ENCODE assay signal across 1 cellular context in the genomic region with DNA sequence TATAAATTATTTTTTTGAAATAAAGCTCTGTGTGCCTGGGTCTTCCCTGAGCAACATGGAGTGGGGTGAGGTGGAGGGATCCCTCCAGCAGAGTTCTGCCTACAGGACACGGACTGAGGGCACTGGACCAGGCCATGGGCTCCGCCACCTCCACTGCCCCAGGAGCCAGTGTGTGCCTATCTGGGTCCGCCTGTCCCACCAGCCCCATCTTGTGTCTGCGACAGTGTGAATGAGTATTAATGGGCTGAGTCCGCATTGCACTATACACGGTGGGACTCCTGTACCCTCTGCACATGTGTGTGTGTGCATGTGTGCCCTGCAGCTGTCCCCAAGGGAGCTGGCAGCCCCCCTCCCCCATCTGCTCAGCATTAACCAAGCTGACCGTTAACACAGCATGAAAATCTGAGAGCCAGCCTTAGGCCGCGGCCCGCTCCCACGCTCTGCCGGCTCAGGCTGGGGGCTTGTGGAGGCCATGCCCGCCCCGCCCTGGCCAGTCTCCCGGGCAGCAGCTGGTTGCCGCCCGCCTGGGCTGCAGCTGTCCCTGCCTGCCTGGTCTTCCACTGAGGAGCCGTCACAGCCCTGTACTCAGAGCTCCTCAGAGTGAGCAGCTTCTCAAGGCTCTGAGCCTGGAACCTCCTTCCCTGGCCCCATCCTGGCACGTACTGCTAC.
TF ChIP-seq lines count a peak whose summit lies in the region.

No MANE protein-coding gene starts in this region.

TF ChIP-seq in GM23338, 12 proteins besides CTCF, POLR2A, EP300 and RAD21 (continued from another document):
- TF ChIP-seq, protein P1, sequence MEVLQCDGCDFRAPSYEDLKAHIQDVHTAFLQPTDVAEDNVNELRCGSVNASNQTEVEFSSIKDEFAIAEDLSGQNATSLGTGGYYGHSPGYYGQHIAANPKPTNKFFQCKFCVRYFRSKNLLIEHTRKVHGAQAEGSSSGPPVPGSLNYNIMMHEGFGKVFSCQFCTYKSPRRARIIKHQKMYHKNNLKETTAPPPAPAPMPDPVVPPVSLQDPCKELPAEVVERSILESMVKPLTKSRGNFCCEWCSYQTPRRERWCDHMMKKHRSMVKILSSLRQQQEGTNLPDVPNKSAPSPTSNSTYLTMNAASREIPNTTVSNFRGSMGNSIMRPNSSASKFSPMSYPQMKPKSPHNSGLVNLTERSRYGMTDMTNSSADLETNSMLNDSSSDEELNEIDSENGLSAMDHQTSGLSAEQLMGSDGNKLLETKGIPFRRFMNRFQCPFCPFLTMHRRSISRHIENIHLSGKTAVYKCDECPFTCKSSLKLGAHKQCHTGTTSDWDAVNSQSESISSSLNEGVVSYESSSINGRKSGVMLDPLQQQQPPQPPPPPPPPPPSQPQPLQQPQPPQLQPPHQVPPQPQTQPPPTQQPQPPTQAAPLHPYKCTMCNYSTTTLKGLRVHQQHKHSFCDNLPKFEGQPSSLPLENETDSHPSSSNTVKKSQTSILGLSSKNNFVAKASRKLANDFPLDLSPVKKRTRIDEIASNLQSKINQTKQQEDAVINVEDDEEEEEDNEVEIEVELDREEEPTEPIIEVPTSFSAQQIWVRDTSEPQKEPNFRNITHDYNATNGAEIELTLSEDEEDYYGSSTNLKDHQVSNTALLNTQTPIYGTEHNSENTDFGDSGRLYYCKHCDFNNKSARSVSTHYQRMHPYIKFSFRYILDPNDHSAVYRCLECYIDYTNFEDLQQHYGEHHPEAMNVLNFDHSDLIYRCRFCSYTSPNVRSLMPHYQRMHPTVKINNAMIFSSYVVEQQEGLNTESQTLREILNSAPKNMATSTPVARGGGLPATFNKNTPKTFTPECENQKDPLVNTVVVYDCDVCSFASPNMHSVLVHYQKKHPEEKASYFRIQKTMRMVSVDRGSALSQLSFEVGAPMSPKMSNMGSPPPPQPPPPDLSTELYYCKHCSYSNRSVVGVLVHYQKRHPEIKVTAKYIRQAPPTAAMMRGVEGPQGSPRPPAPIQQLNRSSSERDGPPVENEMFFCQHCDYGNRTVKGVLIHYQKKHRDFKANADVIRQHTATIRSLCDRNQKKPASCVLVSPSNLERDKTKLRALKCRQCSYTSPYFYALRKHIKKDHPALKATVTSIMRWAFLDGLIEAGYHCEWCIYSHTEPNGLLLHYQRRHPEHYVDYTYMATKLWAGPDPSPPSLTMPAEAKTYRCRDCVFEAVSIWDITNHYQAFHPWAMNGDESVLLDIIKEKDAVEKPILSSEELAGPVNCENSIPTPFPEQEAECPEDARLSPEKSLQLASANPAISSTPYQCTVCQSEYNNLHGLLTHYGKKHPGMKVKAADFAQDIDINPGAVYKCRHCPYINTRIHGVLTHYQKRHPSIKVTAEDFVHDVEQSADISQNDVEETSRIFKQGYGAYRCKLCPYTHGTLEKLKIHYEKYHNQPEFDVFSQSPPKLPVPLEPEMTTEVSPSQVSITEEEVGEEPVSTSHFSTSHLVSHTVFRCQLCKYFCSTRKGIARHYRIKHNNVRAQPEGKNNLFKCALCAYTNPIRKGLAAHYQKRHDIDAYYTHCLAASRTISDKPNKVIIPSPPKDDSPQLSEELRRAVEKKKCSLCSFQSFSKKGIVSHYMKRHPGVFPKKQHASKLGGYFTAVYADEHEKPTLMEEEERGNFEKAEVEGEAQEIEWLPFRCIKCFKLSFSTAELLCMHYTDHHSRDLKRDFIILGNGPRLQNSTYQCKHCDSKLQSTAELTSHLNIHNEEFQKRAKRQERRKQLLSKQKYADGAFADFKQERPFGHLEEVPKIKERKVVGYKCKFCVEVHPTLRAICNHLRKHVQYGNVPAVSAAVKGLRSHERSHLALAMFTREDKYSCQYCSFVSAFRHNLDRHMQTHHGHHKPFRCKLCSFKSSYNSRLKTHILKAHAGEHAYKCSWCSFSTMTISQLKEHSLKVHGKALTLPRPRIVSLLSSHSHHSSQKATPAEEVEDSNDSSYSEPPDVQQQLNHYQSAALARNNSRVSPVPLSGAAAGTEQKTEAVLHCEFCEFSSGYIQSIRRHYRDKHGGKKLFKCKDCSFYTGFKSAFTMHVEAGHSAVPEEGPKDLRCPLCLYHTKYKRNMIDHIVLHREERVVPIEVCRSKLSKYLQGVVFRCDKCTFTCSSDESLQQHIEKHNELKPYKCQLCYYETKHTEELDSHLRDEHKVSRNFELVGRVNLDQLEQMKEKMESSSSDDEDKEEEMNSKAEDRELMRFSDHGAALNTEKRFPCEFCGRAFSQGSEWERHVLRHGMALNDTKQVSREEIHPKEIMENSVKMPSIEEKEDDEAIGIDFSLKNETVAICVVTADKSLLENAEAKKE (CRISPR knock-in tag; IDR thresholded peaks at IDR 0.05): no peak
- TF ChIP-seq EZH2phosphoT487 (IDR thresholded peaks at IDR 0.05; ENCODE audit: unreplicated experiment): no peak
- TF ChIP-seq JUNB (IDR thresholded peaks at IDR 0.05; ENCODE audit: unreplicated experiment): no peak
- no peak for TF ChIP-seq ZNF331 (CRISPR knock-in tag; IDR thresholded peaks at IDR 0.05; ENCODE audit: low read depth)
- TF ChIP-seq EZH2 (IDR thresholded peaks at IDR 0.05; ENCODE audit: low read depth, unreplicated experiment): no peak
- TF ChIP-seq, protein P2, sequence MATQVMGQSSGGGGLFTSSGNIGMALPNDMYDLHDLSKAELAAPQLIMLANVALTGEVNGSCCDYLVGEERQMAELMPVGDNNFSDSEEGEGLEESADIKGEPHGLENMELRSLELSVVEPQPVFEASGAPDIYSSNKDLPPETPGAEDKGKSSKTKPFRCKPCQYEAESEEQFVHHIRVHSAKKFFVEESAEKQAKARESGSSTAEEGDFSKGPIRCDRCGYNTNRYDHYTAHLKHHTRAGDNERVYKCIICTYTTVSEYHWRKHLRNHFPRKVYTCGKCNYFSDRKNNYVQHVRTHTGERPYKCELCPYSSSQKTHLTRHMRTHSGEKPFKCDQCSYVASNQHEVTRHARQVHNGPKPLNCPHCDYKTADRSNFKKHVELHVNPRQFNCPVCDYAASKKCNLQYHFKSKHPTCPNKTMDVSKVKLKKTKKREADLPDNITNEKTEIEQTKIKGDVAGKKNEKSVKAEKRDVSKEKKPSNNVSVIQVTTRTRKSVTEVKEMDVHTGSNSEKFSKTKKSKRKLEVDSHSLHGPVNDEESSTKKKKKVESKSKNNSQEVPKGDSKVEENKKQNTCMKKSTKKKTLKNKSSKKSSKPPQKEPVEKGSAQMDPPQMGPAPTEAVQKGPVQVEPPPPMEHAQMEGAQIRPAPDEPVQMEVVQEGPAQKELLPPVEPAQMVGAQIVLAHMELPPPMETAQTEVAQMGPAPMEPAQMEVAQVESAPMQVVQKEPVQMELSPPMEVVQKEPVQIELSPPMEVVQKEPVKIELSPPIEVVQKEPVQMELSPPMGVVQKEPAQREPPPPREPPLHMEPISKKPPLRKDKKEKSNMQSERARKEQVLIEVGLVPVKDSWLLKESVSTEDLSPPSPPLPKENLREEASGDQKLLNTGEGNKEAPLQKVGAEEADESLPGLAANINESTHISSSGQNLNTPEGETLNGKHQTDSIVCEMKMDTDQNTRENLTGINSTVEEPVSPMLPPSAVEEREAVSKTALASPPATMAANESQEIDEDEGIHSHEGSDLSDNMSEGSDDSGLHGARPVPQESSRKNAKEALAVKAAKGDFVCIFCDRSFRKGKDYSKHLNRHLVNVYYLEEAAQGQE (IDR thresholded peaks at IDR 0.05; ENCODE audit: unreplicated experiment): no peak
- TF ChIP-seq CREB1 (CRISPR knock-in tag; IDR thresholded peaks at IDR 0.05; ENCODE audit: low read depth): no peak
- TF ChIP-seq NANOG (IDR thresholded peaks at IDR 0.05; ENCODE audit: borderline replicate concordance): no peak
- no peak for TF ChIP-seq POLR2AphosphoS5 (IDR thresholded peaks at IDR 0.05; ENCODE audit: low read depth)
